Comparison of ENCODE assay signal across 19 cellular contexts in the genomic region with DNA sequence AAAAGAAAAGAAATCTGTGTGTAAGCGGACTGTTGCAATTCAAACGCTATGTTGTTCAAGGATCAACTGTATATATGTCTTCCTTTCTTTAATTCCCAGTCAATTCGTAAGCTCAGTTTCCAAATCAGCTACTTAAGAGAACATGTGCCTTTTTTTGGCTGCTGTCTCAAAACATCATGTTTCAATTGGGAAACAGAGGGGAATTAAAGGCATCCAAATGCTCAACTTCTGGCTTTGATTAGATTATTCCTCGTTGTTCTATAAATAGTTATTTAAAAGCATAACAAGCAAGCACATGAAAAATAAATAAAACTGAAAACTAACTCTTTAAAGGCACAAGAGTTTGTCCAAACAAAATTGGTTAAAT.
"Had no signal": no experiment of that assay in that cellular context is flagged by ENCODE, and none has a peak within 500 bp of the region (broad histone marks: within the 10 kb centered on the region; RNA-seq: fewer than 3 reads in every experiment).

No MANE protein-coding gene starts in this region.

- H3K36me3 Mint-ChIP-seq: stimulated activated memory B cell treated with anti-CD40 and anti-IgM and Interleukin-4, amounts not matched to agents 10 μg/mL and 1 μg/mL and 100 μg/mL, for 72 hours had no signal

- H3K27me3 Mint-ChIP-seq: activated CD8-positive, alpha-beta memory T cell treated with anti-CD3 and anti-CD28 coated beads, Interleukin-2, amount 10 ng/mL, durations not matched to agents 7 days and 5 days; activated naive CD8-positive, alpha-beta T cell treated with anti-CD3 and anti-CD28 coated beads, Interleukin-2, amount 10 ng/mL, durations not matched to agents 7 days and 5 days; activated T-cell treated with anti-CD3 and anti-CD28 coated beads, Interleukin-2, amount 50 U/mL, for 24 hours; memory B cell; natural killer cell treated with Interleukin-12 subunit alpha and Interleukin-12 subunit beta and Interleukin-15 and Interleukin-18, amount 100 ng/mL, for 72 hours; progenitor cell of endocrine pancreas; stimulated activated memory B cell treated with anti-CD40 and anti-IgM and Interleukin-4, amounts not matched to agents 10 μg/mL and 1 μg/mL and 100 μg/mL, for 72 hours had no signal

- DNase-seq: activated CD4-positive, alpha-beta T cell treated with anti-CD3 and anti-CD28 coated beads, Interleukin-2, amount 50 U/mL, for 4 hours; activated CD4-positive, CD25-positive, alpha-beta regulatory T cell treated with anti-CD3 and anti-CD28 coated beads, Interleukin-2, amount 50 U/mL, for 72 hours; activated CD8-positive, alpha-beta memory T cell treated with anti-CD3 and anti-CD28 coated beads, Interleukin-2, amount 10 ng/mL, durations not matched to agents 7 days and 5 days; activated gamma-delta T cell; activated naive CD8-positive, alpha-beta T cell treated with anti-CD3 and anti-CD28 coated beads, Interleukin-2, amount 10 ng/mL, durations not matched to agents 7 days and 5 days; activated T-cell treated with anti-CD3 and anti-CD28 coated beads, Interleukin-2, amount 50 U/mL, for 24 hours; aorta; head of caudate nucleus; nucleus accumbens; spleen; stimulated activated CD4-positive, alpha-beta T cell treated with anti-CD3 and anti-CD28 coated beads, Interleukin-1b, Interleukin-23, amount 100 ng/mL, for 48 hours; SW 1271 had no signal

- H3K9me3 ChIP-seq: right lobe of liver, spleen, upper lobe of left lung had no signal

- H3K4me3 Mint-ChIP-seq: activated CD8-positive, alpha-beta memory T cell treated with anti-CD3 and anti-CD28 coated beads, Interleukin-2, amount 10 ng/mL, durations not matched to agents 7 days and 5 days; activated naive CD8-positive, alpha-beta T cell treated with anti-CD3 and anti-CD28 coated beads, Interleukin-2, amount 10 ng/mL, durations not matched to agents 7 days and 5 days; activated T-cell treated with anti-CD3 and anti-CD28 coated beads, Interleukin-2, amount 50 U/mL, for 24 hours; memory B cell; natural killer cell treated with Interleukin-12 subunit alpha and Interleukin-12 subunit beta and Interleukin-15 and Interleukin-18, amount 100 ng/mL, for 72 hours; stimulated activated memory B cell treated with anti-CD40 and anti-IgM and Interleukin-4, amounts not matched to agents 10 μg/mL and 1 μg/mL and 100 μg/mL, for 72 hours; T-helper 2 cell treated with Interferon-gamma antibody and Interleukin-4, amounts not matched to agents 5 μg/mL and 100 μg/mL, for 36 hours had no signal

- H3K27ac Mint-ChIP-seq: activated CD8-positive, alpha-beta memory T cell treated with anti-CD3 and anti-CD28 coated beads, Interleukin-2, amount 10 ng/mL, durations not matched to agents 7 days and 5 days; activated naive CD8-positive, alpha-beta T cell treated with anti-CD3 and anti-CD28 coated beads, Interleukin-2, amount 10 ng/mL, durations not matched to agents 7 days and 5 days; activated T-cell treated with anti-CD3 and anti-CD28 coated beads, Interleukin-2, amount 50 U/mL, for 24 hours; memory B cell; natural killer cell treated with Interleukin-12 subunit alpha and Interleukin-12 subunit beta and Interleukin-15 and Interleukin-18, amount 100 ng/mL, for 72 hours; progenitor cell of endocrine pancreas; stimulated activated memory B cell treated with anti-CD40 and anti-IgM and Interleukin-4, amounts not matched to agents 10 μg/mL and 1 μg/mL and 100 μg/mL, for 72 hours; T-helper 2 cell treated with Interferon-gamma antibody and Interleukin-4, amounts not matched to agents 5 μg/mL and 100 μg/mL, for 36 hours had no signal

- ATAC-seq: activated CD8-positive, alpha-beta memory T cell treated with anti-CD3 and anti-CD28 coated beads, Interleukin-2, amount 10 ng/mL, durations not matched to agents 7 days and 5 days; natural killer cell treated with Interleukin-12 subunit alpha and Interleukin-12 subunit beta and Interleukin-15 and Interleukin-18, amount 100 ng/mL, for 72 hours; right lobe of liver; stimulated activated memory B cell treated with anti-CD40 and anti-IgM and Interleukin-4, amounts not matched to agents 10 μg/mL and 1 μg/mL and 100 μg/mL, for 72 hours had no signal

- H3K4me1 ChIP-seq: right lobe of liver, spleen, upper lobe of left lung had no signal

- H3K4me1 Mint-ChIP-seq: stimulated activated memory B cell treated with anti-CD40 and anti-IgM and Interleukin-4, amounts not matched to agents 10 μg/mL and 1 μg/mL and 100 μg/mL, for 72 hours had no signal

- H3K27me3 ChIP-seq: right lobe of liver, spleen, upper lobe of left lung had no signal

- H3K4me3 ChIP-seq: right lobe of liver, spleen, upper lobe of left lung had no signal

- H3K27ac ChIP-seq: right lobe of liver, spleen, upper lobe of left lung had no signal
